12 cellular contexts compared by ENCODE assay signal in the genomic region with DNA sequence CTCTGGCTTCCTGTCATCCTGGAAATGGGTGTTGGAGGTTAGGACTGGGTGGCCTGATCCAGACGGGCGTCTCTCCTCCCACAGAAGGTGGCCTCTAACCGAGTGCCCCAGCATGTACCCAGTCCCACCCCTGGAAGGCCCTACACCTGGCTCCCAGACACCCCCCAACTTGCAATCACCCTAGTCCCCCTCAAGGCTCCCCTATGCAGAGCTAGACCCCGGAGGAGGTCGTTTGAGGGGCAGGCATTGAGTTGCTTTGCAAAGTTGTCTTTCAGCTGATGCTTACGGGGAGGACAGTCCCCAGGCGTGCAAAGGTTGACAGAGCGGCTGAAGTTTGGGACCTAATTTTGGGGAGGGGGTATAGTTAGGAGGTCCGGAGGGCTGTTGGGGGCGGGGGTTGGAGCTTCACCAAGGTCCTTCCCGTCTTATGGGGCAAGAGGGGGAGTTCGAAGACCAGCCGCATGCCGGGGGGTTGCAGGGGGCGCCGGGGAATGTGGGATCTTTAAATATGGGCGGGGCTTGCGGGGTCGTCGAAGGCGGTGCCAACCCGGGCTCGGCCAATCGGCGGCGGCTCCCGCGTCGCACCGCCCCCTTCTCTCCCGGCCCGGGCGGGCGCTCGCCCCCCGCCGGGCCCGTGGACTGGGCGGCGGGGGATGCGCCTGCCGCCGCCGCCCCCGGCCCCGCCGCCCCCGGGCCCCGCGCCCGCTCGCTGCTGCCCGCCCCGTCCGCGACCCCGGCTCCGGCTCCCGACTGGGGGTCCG. TPM values are rescaled to one million over a fixed set of nuclear protein-coding genes. Genes with fewer than 3 reads are reported as not detected.
DNase-seq lines count a peak whose midpoint lies in the region; ATAC-seq and TF ChIP-seq lines count a peak whose summit lies in the region.
"Had no signal": no experiment of that assay in that cellular context is flagged by ENCODE, and none has a peak within 500 bp of the region (broad histone marks: within the 10 kb centered on the region; RNA-seq: fewer than 3 reads in every experiment).

KCNN1 (plus strand) TSS at position 611 of the 761 bp plus-strand sequence. CDS start 6,782 bp downstream, outside the sequence.

- H3K4me3 ChIP-seq in skeletal muscle cell (ENCODE audit: low read depth, low read length), result peak within 1 kb of the TSS; percentile 9
- no peak within 1 kb of the TSS for H3K4me3 ChIP-seq in WERI-Rb-1 (ENCODE audit: low read depth, low read length)

- peak; percentile 12 for ATAC-seq in activated CD8-positive, alpha-beta memory T cell treated with anti-CD3 and anti-CD28 coated beads, Interleukin-2, amount 10 ng/mL, durations not matched to agents 7 days and 5 days

- CTCF ChIA-PET in activated CD8-positive, alpha-beta memory T cell treated with anti-CD3 and anti-CD28 coated beads, Interleukin-2, amount 10 ng/mL, durations not matched to agents 7 days and 5 days (lab: Charles Lee), result interaction anchor here (6.9 kb wide), 1 partner anchor 29 kb away, joined by 34 read pairs; no protein-coding TSS in a partner anchor

- H3K36me3 Mint-ChIP-seq in activated CD8-positive, alpha-beta memory T cell treated with anti-CD3 and anti-CD28 coated beads, Interleukin-2, amount 10 ng/mL, durations not matched to agents 7 days and 5 days, result no peaks in the 10 kb centered on the region
- no peaks in the 10 kb centered on the region for H3K36me3 Mint-ChIP-seq in glutamatergic neuron (ENCODE audit: unreplicated experiment)
- H3K36me3 Mint-ChIP-seq: activated naive CD4-positive, alpha-beta T cell treated with anti-CD3 and anti-CD28 coated beads, Interleukin-2, amount 50 U/mL, for 72 hours had no signal

- H3K27ac ChIP-seq in WERI-Rb-1, result no peak within 1 kb of the TSS
- H3K27ac ChIP-seq: C4-2B had no signal

- H3K9me3 ChIP-seq in WERI-Rb-1 (ENCODE audit: severe bottlenecking), result no peaks in the 10 kb centered on the region

- no peaks in the 10 kb centered on the region for H3K9me3 Mint-ChIP-seq in activated CD8-positive, alpha-beta memory T cell treated with anti-CD3 and anti-CD28 coated beads, Interleukin-2, amount 10 ng/mL, durations not matched to agents 7 days and 5 days (ENCODE audit: low read depth)
- H3K9me3 Mint-ChIP-seq in glutamatergic neuron (ENCODE audit: unreplicated experiment), result peaks cover 5% of the 10 kb centered on the region
- H3K9me3 Mint-ChIP-seq: activated naive CD4-positive, alpha-beta T cell treated with anti-CD3 and anti-CD28 coated beads, Interleukin-2, amount 50 U/mL, for 72 hours had no signal

- peaks cover 28% of the 10 kb centered on the region for H3K36me3 ChIP-seq in WERI-Rb-1

- H3K4me3 Mint-ChIP-seq in activated CD8-positive, alpha-beta memory T cell treated with anti-CD3 and anti-CD28 coated beads, Interleukin-2, amount 10 ng/mL, durations not matched to agents 7 days and 5 days, result no peak within 1 kb of the TSS
- peak within 1 kb of the TSS; percentile 96 for H3K4me3 Mint-ChIP-seq in glutamatergic neuron (ENCODE audit: unreplicated experiment)

- H3K27me3 Mint-ChIP-seq in activated CD8-positive, alpha-beta memory T cell treated with anti-CD3 and anti-CD28 coated beads, Interleukin-2, amount 10 ng/mL, durations not matched to agents 7 days and 5 days, result peaks cover 46% of the 10 kb centered on the region
- H3K27me3 Mint-ChIP-seq in glutamatergic neuron (ENCODE audit: unreplicated experiment), result peaks cover 13% of the 10 kb centered on the region

- TF ChIP-seq CTCF in glutamatergic neuron (IDR thresholded peaks at IDR 0.05; ENCODE audit: partially characterized antibody, unreplicated experiment), result no peak
- TF ChIP-seq CTCF in WERI-Rb-1 (IDR thresholded peaks at IDR 0.05; ENCODE audit: low read depth, low read length), result no peak

- peaks cover 2% of the 10 kb centered on the region for H3K4me1 Mint-ChIP-seq in activated CD8-positive, alpha-beta memory T cell treated with anti-CD3 and anti-CD28 coated beads, Interleukin-2, amount 10 ng/mL, durations not matched to agents 7 days and 5 days
- peaks cover 10% of the 10 kb centered on the region for H3K4me1 Mint-ChIP-seq in glutamatergic neuron (ENCODE audit: low read depth, unreplicated experiment)

- no peaks in the 10 kb centered on the region for H3K27me3 ChIP-seq in WERI-Rb-1 (ENCODE audit: insufficient read depth, low read depth, severe bottlenecking)

- H3K27ac Mint-ChIP-seq in activated CD8-positive, alpha-beta memory T cell treated with anti-CD3 and anti-CD28 coated beads, Interleukin-2, amount 10 ng/mL, durations not matched to agents 7 days and 5 days, result no peak within 1 kb of the TSS
- H3K27ac Mint-ChIP-seq in glutamatergic neuron (ENCODE audit: unreplicated experiment), result peak within 1 kb of the TSS; percentile 95
- H3K27ac Mint-ChIP-seq: activated naive CD4-positive, alpha-beta T cell treated with anti-CD3 and anti-CD28 coated beads, Interleukin-2, amount 50 U/mL, for 72 hours had no signal

- no peak for DNase-seq in activated CD8-positive, alpha-beta memory T cell treated with anti-CD3 and anti-CD28 coated beads, Interleukin-2, amount 10 ng/mL, durations not matched to agents 7 days and 5 days
- no peak for DNase-seq in activated CD8-positive, alpha-beta memory T cell treated with anti-CD3 and anti-CD28 coated beads for 24 hours
- DNase-seq in NCI-H82 treated with DMSO at 0.1 percent for 48 hours (lab: John Stamatoyannopoulos, UW; ENCODE audit: unreplicated experiment) (peak; percentile 44), glutamatergic neuron (peak; percentile 73), skeletal muscle cell (ENCODE audit: low read depth) (no peak), NCI-H1694 treated with DMSO at 0.1 percent for 48 hours (lab: John Stamatoyannopoulos, UW) (no peak), WERI-Rb-1 (no peak), NCI-H748 (lab: John Stamatoyannopoulos, UW; ENCODE audit: unreplicated experiment) (no peak)
- DNase-seq: NCI-H1930, T1000 had no signal

RNA-seq across cellular contexts. Expression of gene KCNN1, which starts in this region (rescaled TPM):
- total RNA-seq in activated CD8-positive, alpha-beta memory T cell treated with anti-CD3 and anti-CD28 coated beads, Interleukin-2, amount 10 ng/mL, durations not matched to agents 7 days and 5 days, result under 1 TPM in 1 of 2 experiments, not detected in 1; 0.21 TPM
- total RNA-seq in glutamatergic neuron (ENCODE audit: unreplicated experiment), result 91.1 TPM

Comparison
In these comparisons a context has a peak if more than half of its experiments do, and no peak if none do; other contexts are left out.
1. RNA of gene KCNN1 (total RNA-seq): 91.1 TPM in glutamatergic neuron (single experiment); 0.21 TPM in activated CD8-positive, alpha-beta memory T cell treated with anti-CD3 and anti-CD28 coated beads, Interleukin-2, amount 10 ng/mL, durations not matched to agents 7 days and 5 days; every median in the first group is over 10 times any median in the second.
2. Peak in ATAC-seq in activated CD8-positive, alpha-beta memory T cell treated with anti-CD3 and anti-CD28 coated beads, Interleukin-2, amount 10 ng/mL, durations not matched to agents 7 days and 5 days; RNA of the gene not detected or under 1 TPM.
3. DNase-seq: peak in NCI-H82 treated with DMSO at 0.1 percent for 48 hours (single experiment) and glutamatergic neuron (single experiment); none in activated CD8-positive, alpha-beta memory T cell treated with anti-CD3 and anti-CD28 coated beads, Interleukin-2, amount 10 ng/mL, durations not matched to agents 7 days and 5 days (single experiment), activated CD8-positive, alpha-beta memory T cell treated with anti-CD3 and anti-CD28 coated beads for 24 hours (single experiment), skeletal muscle cell (single experiment), NCI-H1694 treated with DMSO at 0.1 percent for 48 hours (single experiment), WERI-Rb-1 (single experiment) and NCI-H748 (single experiment).